In genomic region chr4:15400276-15400675, GRCh38 we compare ENCODE assay signal across 16 cellular contexts. TPM values are rescaled to one million over a fixed set of nuclear protein-coding genes. Genes with fewer than 3 reads are reported as not detected.
DNase-seq lines count a peak whose midpoint lies in the region; ATAC-seq and TF ChIP-seq lines count a peak whose summit lies in the region.
"Had no signal": no experiment of that assay in that cellular context is flagged by ENCODE, and none has a peak within 500 bp of the region (broad histone marks: within the 10 kb centered on the region; RNA-seq: fewer than 3 reads in every experiment).

No MANE protein-coding gene starts in this region.

- no peaks in the 10 kb centered on the region for H3K9me3 Mint-ChIP-seq in activated naive CD4-positive, alpha-beta T cell treated with anti-CD3 and anti-CD28 coated beads, Interleukin-2, amount 50 U/mL, for 24 hours
- no peaks in the 10 kb centered on the region for H3K9me3 Mint-ChIP-seq in natural killer cell treated with Interleukin-12 subunit alpha and Interleukin-12 subunit beta and Interleukin-15 and Interleukin-18, amount 100 ng/mL, for 72 hours
- H3K9me3 Mint-ChIP-seq: activated T-helper 1 cell treated with anti-CD3 and anti-CD28 coated beads, Interleukin-12 subunit alpha, Interleukin-12 subunit beta, Interleukin-2, Interleukin-4 antibody, amounts not matched to agents 30 ng/mL and 10 ng/mL and 1 ng/mL, durations not matched to agents 14 hours and 24 hours and 36 hours; nephron progenitor cell had no signal

- H3K4me3 ChIP-seq in choroid plexus epithelial cell (ENCODE audit: low read depth, low read length) = no peak overlapping the region
- no peak overlapping the region for H3K4me3 ChIP-seq in upper lobe of right lung
- H3K4me3 ChIP-seq in WERI-Rb-1 (ENCODE audit: low read depth, low read length) = no peak overlapping the region
- H3K4me3 ChIP-seq: A549 had no signal

- no peak for DNase-seq in activated naive CD4-positive, alpha-beta T cell (lab: John Stamatoyannopoulos, UW)
- DNase-seq in choroid plexus epithelial cell (ENCODE audit: low read depth) = peak; percentile 39
- no peak for DNase-seq in natural killer cell treated with Interleukin-12 subunit alpha and Interleukin-12 subunit beta and Interleukin-15 and Interleukin-18, amount 100 ng/mL, for 72 hours (ENCODE audit: low spot score)
- no peak for DNase-seq in upper lobe of right lung
- DNase-seq in WERI-Rb-1 = no peak
- DNase-seq: islet precursor cell, NCI-H1417, nephron progenitor cell had no signal

- no peaks in the 10 kb centered on the region for H3K36me3 ChIP-seq in upper lobe of right lung
- no peaks in the 10 kb centered on the region for H3K36me3 ChIP-seq in WERI-Rb-1

- H3K27ac Mint-ChIP-seq in activated naive CD4-positive, alpha-beta T cell treated with anti-CD3 and anti-CD28 coated beads, Interleukin-2, amount 50 U/mL, for 24 hours = peak overlapping the region; percentile 48
- peak overlapping the region; percentile 42 to 48 for H3K27ac Mint-ChIP-seq in natural killer cell treated with Interleukin-12 subunit alpha and Interleukin-12 subunit beta and Interleukin-15 and Interleukin-18, amount 100 ng/mL, for 72 hours

- H3K27ac ChIP-seq in upper lobe of right lung (peak overlapping the region; percentile 56), WERI-Rb-1 (no peak overlapping the region)
- H3K27ac ChIP-seq: A549 had no signal

- no peak for ATAC-seq in natural killer cell treated with Interleukin-12 subunit alpha and Interleukin-12 subunit beta and Interleukin-15 and Interleukin-18, amount 100 ng/mL, for 72 hours
- ATAC-seq in upper lobe of right lung (no peak), GM19467 (IDR thresholded peaks at IDR 0.05; ENCODE audit: unreplicated experiment) (no peak), GM19328 (IDR thresholded peaks at IDR 0.05; ENCODE audit: unreplicated experiment) (no peak)
- ATAC-seq: A549 had no signal

- H3K4me3 Mint-ChIP-seq in activated naive CD4-positive, alpha-beta T cell treated with anti-CD3 and anti-CD28 coated beads, Interleukin-2, amount 50 U/mL, for 24 hours = peak overlapping the region; percentile 20
- no peak overlapping the region for H3K4me3 Mint-ChIP-seq in natural killer cell treated with Interleukin-12 subunit alpha and Interleukin-12 subunit beta and Interleukin-15 and Interleukin-18, amount 100 ng/mL, for 72 hours
- H3K4me3 Mint-ChIP-seq: brain, nephron progenitor cell had no signal

- intact Hi-C loops in upper lobe of right lung (cut with DNase I) = no loop called here

- peaks cover 57% of the 10 kb centered on the region for H3K4me1 Mint-ChIP-seq in activated naive CD4-positive, alpha-beta T cell treated with anti-CD3 and anti-CD28 coated beads, Interleukin-2, amount 50 U/mL, for 24 hours
- H3K4me1 Mint-ChIP-seq in natural killer cell treated with Interleukin-12 subunit alpha and Interleukin-12 subunit beta and Interleukin-15 and Interleukin-18, amount 100 ng/mL, for 72 hours (ENCODE audit: low read depth in 2 of 2) = peaks cover 18 to 30% of the 10 kb centered on the region in 2 donors

- TF ChIP-seq CTCF in choroid plexus epithelial cell (conservative IDR thresholded peaks at IDR 0.05; ENCODE audit: low read depth, low read length) = no peak
- no peak for TF ChIP-seq CTCF in upper lobe of right lung (IDR thresholded peaks at IDR 0.05)
- no peak for TF ChIP-seq CTCF in WERI-Rb-1 (IDR thresholded peaks at IDR 0.05; ENCODE audit: low read depth, low read length)

- no peaks in the 10 kb centered on the region for H3K9me3 ChIP-seq in upper lobe of right lung
- H3K9me3 ChIP-seq in WERI-Rb-1 (ENCODE audit: severe bottlenecking) = no peaks in the 10 kb centered on the region
- H3K9me3 ChIP-seq: A549 had no signal

- H3K27me3 ChIP-seq in upper lobe of right lung (no peaks in the 10 kb centered on the region), WERI-Rb-1 (ENCODE audit: insufficient read depth, low read depth, severe bottlenecking) (no peaks in the 10 kb centered on the region)

- no peaks in the 10 kb centered on the region for H3K36me3 Mint-ChIP-seq in activated naive CD4-positive, alpha-beta T cell treated with anti-CD3 and anti-CD28 coated beads, Interleukin-2, amount 50 U/mL, for 24 hours
- no peaks in the 10 kb centered on the region for H3K36me3 Mint-ChIP-seq in natural killer cell treated with Interleukin-12 subunit alpha and Interleukin-12 subunit beta and Interleukin-15 and Interleukin-18, amount 100 ng/mL, for 72 hours
- H3K36me3 Mint-ChIP-seq: brain had no signal

- peaks cover 41% of the 10 kb centered on the region for H3K4me1 ChIP-seq in upper lobe of right lung

- H3K27me3 Mint-ChIP-seq in activated naive CD4-positive, alpha-beta T cell treated with anti-CD3 and anti-CD28 coated beads, Interleukin-2, amount 50 U/mL, for 24 hours = no peaks in the 10 kb centered on the region
- H3K27me3 Mint-ChIP-seq in natural killer cell treated with Interleukin-12 subunit alpha and Interleukin-12 subunit beta and Interleukin-15 and Interleukin-18, amount 100 ng/mL, for 72 hours = peaks cover 0 to 2% of the 10 kb centered on the region in 2 donors
- H3K27me3 Mint-ChIP-seq: brain had no signal

RNA-seq across cellular contexts. Expression of gene C1QTNF7, which starts 27.6 kb away (rescaled TPM):
- not detected for total RNA-seq in natural killer cell treated with Interleukin-12 subunit alpha and Interleukin-12 subunit beta and Interleukin-15 and Interleukin-18, amount 100 ng/mL, for 72 hours
- 15.1 TPM for total RNA-seq in upper lobe of right lung
- total RNA-seq: activated T-helper 1 cell treated with anti-CD3 and anti-CD28 coated beads, Interleukin-12 subunit alpha, Interleukin-12 subunit beta, Interleukin-2, Interleukin-4 antibody, amounts not matched to agents 30 ng/mL and 10 ng/mL and 1 ng/mL, durations not matched to agents 14 hours and 24 hours and 36 hours; glomerular endothelial cell; T-helper 1 cell treated with Interleukin-12 subunit alpha and Interleukin-12 subunit beta and Interleukin-4 antibody, amounts not matched to agents 30 ng/mL and 1 ng/mL, for 36 hours had no signal

Comparison
In these comparisons a context has a peak if more than half of its experiments do, and no peak if none do; other contexts are left out.
1. RNA of gene C1QTNF7, which starts 27.6 kb away (total RNA-seq): 15.1 TPM in upper lobe of right lung (single experiment); not detected in natural killer cell treated with Interleukin-12 subunit alpha and Interleukin-12 subunit beta and Interleukin-15 and Interleukin-18, amount 100 ng/mL, for 72 hours; every median in the first group is over 10 times any median in the second.